ENCODE assay signal across 16 cellular contexts in genomic region chr13:42011601-42012401, GRCh38. TPM values are rescaled to one million over a fixed set of nuclear protein-coding genes. Genes with fewer than 3 reads are reported as not detected.
DNase-seq lines count a peak whose midpoint lies in the region; ATAC-seq and TF ChIP-seq lines count a peak whose summit lies in the region.
"Had no signal": no experiment of that assay in that cellular context is flagged by ENCODE, and none has a peak within 500 bp of the region (broad histone marks: within the 10 kb centered on the region; RNA-seq: fewer than 3 reads in every experiment).

No MANE protein-coding gene starts in this region.

- no peaks in the 10 kb centered on the region for H3K9me3 Mint-ChIP-seq in WTC11
- H3K9me3 Mint-ChIP-seq: activated CD4-positive, alpha-beta memory T cell treated with anti-CD3 and anti-CD28 coated beads, Interleukin-2, amount 10 ng/mL, durations not matched to agents 7 days and 5 days; CD8-positive, alpha-beta memory T cell had no signal

- no peak overlapping the region for H3K27ac ChIP-seq in HUES6 (ENCODE audit: low read depth, low read length)
- H3K27ac ChIP-seq in iPS-20b (ENCODE audit: low read length) = no peak overlapping the region
- no peak overlapping the region for H3K27ac ChIP-seq in psoas muscle
- H3K27ac ChIP-seq: PC-9 had no signal

- peak; percentile 89 for ATAC-seq in WTC11
- no peak for ATAC-seq in psoas muscle
- ATAC-seq in GM18909 (IDR thresholded peaks at IDR 0.05; ENCODE audit: poor library complexity, unreplicated experiment) = no peak
- ATAC-seq in HG03159 (IDR thresholded peaks at IDR 0.05; ENCODE audit: unreplicated experiment) = no peak
- no peak for ATAC-seq in HG03097 (IDR thresholded peaks at IDR 0.05; ENCODE audit: low FRiP score, unreplicated experiment)

- intact Hi-C loops in psoas muscle (cut with DNase I) = no loop called here

- POLR2A ChIA-PET in WTC11 (lab: Charles Lee) = interaction anchor here (0.6 to 1.5 kb wide), 2 partner anchors 36 to 51 kb away, joined by 3 to 4 read pairs; partner anchors contain the start of gene VWA8

- TF ChIP-seq CTCF in WTC11 (IDR thresholded peaks at IDR 0.05) = no peak
- TF ChIP-seq CTCF in psoas muscle (IDR thresholded peaks at IDR 0.05) = no peak

- no peaks in the 10 kb centered on the region for H3K27me3 Mint-ChIP-seq in WTC11 (ENCODE audit: low read depth)

- H3K4me1 ChIP-seq in HUES6 (ENCODE audit: control insufficient read depth, insufficient read depth, low read length) (peaks cover 12% of the 10 kb centered on the region), iPS-20b (ENCODE audit: insufficient read depth, low read length) (peaks cover 9% of the 10 kb centered on the region; the same call in 1 of the 2 replicates), psoas muscle (no peaks in the 10 kb centered on the region)

- no peak overlapping the region for H3K27ac Mint-ChIP-seq in WTC11
- H3K27ac Mint-ChIP-seq: activated CD4-positive, alpha-beta memory T cell treated with anti-CD3 and anti-CD28 coated beads, Interleukin-2, amount 10 ng/mL, durations not matched to agents 7 days and 5 days had no signal

- no peaks in the 10 kb centered on the region for H3K36me3 Mint-ChIP-seq in WTC11
- H3K36me3 Mint-ChIP-seq: CD8-positive, alpha-beta memory T cell had no signal

- CTCF ChIA-PET in WTC11 (lab: Charles Lee) = interaction anchor here (0.5 to 1.5 kb wide), 4 partner anchors 39 to 343 kb away, joined by 3 to 4 read pairs (median 4); no protein-coding TSS in a partner anchor

- DNase-seq in WTC11 (ENCODE audit: low spot score) (peak; percentile 29), psoas muscle (no peak), SHP77 treated with DMSO at 0.1 percent for 48 hours (lab: John Stamatoyannopoulos, UW) (no peak)
- DNase-seq: activated CD4-positive, alpha-beta memory T cell treated with anti-CD3 and anti-CD28 coated beads, Interleukin-2, amount 10 ng/mL, durations not matched to agents 7 days and 5 days; activated naive CD4-positive, alpha-beta T cell; CD8-positive, alpha-beta memory T cell; GOT3; kidney glomerular epithelial cell; NCI-H187; occipital lobe had no signal

- WGBS in psoas muscle, 3 donors = 29 to 33% (median 30%) methylated on average over 16 of the region's 16 CpGs

- H3K27me3 ChIP-seq in HUES6 (ENCODE audit: control insufficient read depth, insufficient read depth, low read length) (no peaks in the 10 kb centered on the region), iPS-20b (ENCODE audit: insufficient read depth, low read length) (no peaks in the 10 kb centered on the region), psoas muscle (ENCODE audit: insufficient read depth in 3 of 3, low read length in 2 of 3) (peaks cover 0 to 3% (median 0%) of the 10 kb centered on the region in 3 donors)

- H3K4me3 ChIP-seq in HUES6 (ENCODE audit: low read depth, low read length) = peak overlapping the region; percentile 10
- 0 out of 2 replicates have a peak overlapping the region, but pooled peaks have one; percentile 20 for H3K4me3 ChIP-seq in iPS-20b (ENCODE audit: low read length)
- H3K4me3 ChIP-seq in psoas muscle = peak overlapping the region; percentile 41
- H3K4me3 ChIP-seq: PC-9 had no signal

- H3K4me3 Mint-ChIP-seq in WTC11 = peak overlapping the region; percentile 46
- H3K4me3 Mint-ChIP-seq: activated CD4-positive, alpha-beta memory T cell treated with anti-CD3 and anti-CD28 coated beads, Interleukin-2, amount 10 ng/mL, durations not matched to agents 7 days and 5 days; CD8-positive, alpha-beta memory T cell had no signal

- H3K36me3 ChIP-seq in HUES6 (ENCODE audit: control insufficient read depth, insufficient read depth, low read length) (no peaks in the 10 kb centered on the region), iPS-20b (ENCODE audit: insufficient read depth, low read depth, low read length) (no peaks in the 10 kb centered on the region), psoas muscle (ENCODE audit: insufficient read depth in 1 of 2, low read depth in 1 of 2) (no peaks in the 10 kb centered on the region)

- H3K9ac ChIP-seq in HUES6 (ENCODE audit: low read length) = no peak overlapping the region
- no peak overlapping the region for H3K9ac ChIP-seq in iPS-20b (ENCODE audit: low read depth, low read length)

- peaks cover 15% of the 10 kb centered on the region for H3K4me1 Mint-ChIP-seq in WTC11
- H3K4me1 Mint-ChIP-seq: activated CD4-positive, alpha-beta memory T cell treated with anti-CD3 and anti-CD28 coated beads, Interleukin-2, amount 10 ng/mL, durations not matched to agents 7 days and 5 days had no signal

- H3K9me3 ChIP-seq in HUES6 (ENCODE audit: control insufficient read depth, insufficient read depth, low read depth, low read length) = no peaks in the 10 kb centered on the region
- H3K9me3 ChIP-seq in iPS-20b (ENCODE audit: insufficient read depth, low read depth, low read length) = no peaks in the 10 kb centered on the region
- H3K9me3 ChIP-seq in psoas muscle = no peaks in the 10 kb centered on the region

TF ChIP-seq in WTC11, 78 proteins besides CTCF, POLR2A, EP300 and RAD21:
- TF ChIP-seq EMX1 (CRISPR knock-in tag; IDR thresholded peaks at IDR 0.05) (no peak), SMAD3 (CRISPR knock-in tag; IDR thresholded peaks at IDR 0.05; ENCODE audit: borderline replicate concordance) (no peak), FOXK1 (CRISPR knock-in tag; IDR thresholded peaks at IDR 0.05) (no peak), ZBTB21 (CRISPR knock-in tag; IDR thresholded peaks at IDR 0.05; ENCODE audit: borderline replicate concordance) (no peak), GTF2I (CRISPR knock-in tag; conservative IDR thresholded peaks at IDR 0.05) (no peak)
- TF ChIP-seq, protein P1, sequence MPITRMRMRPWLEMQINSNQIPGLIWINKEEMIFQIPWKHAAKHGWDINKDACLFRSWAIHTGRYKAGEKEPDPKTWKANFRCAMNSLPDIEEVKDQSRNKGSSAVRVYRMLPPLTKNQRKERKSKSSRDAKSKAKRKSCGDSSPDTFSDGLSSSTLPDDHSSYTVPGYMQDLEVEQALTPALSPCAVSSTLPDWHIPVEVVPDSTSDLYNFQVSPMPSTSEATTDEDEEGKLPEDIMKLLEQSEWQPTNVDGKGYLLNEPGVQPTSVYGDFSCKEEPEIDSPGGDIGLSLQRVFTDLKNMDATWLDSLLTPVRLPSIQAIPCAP (CRISPR knock-in tag; IDR thresholded peaks at IDR 0.05) = no peak

RNA-seq across cellular contexts. Expression of gene DGKH, which starts 36.6 kb away (rescaled TPM):
- 7.6 to 8.8 TPM (median 8.8 TPM) in 3 replicates for total RNA-seq in WTC11 (2021)
- 1 to 10 TPM; 2.1 to 4.6 (median 3.9) TPM for total RNA-seq in psoas muscle
- under 1 TPM; 0.42 to 0.63 (median 0.51) TPM for polyA plus RNA-seq in psoas muscle

RNA-seq across cellular contexts. Expression of gene VWA8, which starts 50.9 kb away (rescaled TPM):
- total RNA-seq in WTC11 (2021) (19.9 to 22.2 TPM (median 20.8 TPM) in 3 replicates), psoas muscle (10 to 100 TPM; 30.1 to 50.5 (median 41.4) TPM)
- polyA plus RNA-seq in psoas muscle = 10 to 100 TPM in 2 of 3 donors, 1 to 10 TPM in 1; 8.6 to 12.5 (median 12.3) TPM
